Comparison of ENCODE assay signal across 1 cellular context in the genomic region with DNA sequence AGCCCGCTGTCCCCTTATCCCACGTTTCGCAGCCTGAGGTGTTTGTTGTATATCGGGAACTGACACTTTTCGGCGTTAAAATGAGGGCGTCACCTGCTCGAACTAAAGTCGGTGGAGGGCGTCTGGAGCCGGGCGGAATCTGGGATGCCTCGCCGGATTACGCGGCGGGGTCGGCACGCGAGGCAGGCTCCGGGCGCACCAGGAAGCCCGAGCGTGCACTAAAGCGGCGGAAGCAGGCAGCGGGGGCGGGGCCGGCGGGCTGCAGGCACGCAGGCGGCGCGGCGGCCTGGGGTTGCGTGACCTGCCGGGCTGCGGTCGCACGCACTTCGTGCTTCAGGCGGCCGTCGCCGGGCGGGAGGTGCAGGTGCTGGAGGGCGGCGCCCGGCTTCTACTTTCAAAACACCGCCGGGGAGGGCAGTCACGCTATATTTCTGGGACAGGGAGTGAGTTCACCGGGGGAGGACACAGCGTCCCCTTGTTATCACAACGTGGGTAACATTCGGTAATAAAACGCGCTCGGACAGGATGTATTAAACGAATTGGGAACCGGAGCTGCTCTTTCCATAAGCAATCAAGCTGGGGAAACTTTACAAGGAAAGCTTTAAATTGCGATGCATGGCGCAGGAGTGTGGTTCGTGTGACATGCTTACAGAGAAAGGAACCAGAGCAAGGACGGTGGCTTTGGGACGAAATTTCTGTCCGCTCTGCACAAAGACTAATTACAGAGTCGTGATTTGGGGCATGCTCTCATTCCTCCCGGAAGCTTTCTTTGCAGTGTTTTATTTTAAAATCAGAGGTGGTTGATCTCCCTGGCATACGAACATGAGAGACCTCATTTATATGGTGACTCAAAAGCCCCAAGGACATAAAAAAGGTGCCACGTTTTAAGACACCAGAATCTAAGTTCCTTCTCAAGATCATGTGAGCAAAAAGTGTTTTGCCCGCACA.
TF ChIP-seq lines count a peak whose summit lies in the region.

No MANE protein-coding gene starts in this region.

TF ChIP-seq in HEK293, 187 proteins besides CTCF, POLR2A, EP300 and RAD21 (continued from another document and continues in another):
- TF ChIP-seq, protein P1, sequence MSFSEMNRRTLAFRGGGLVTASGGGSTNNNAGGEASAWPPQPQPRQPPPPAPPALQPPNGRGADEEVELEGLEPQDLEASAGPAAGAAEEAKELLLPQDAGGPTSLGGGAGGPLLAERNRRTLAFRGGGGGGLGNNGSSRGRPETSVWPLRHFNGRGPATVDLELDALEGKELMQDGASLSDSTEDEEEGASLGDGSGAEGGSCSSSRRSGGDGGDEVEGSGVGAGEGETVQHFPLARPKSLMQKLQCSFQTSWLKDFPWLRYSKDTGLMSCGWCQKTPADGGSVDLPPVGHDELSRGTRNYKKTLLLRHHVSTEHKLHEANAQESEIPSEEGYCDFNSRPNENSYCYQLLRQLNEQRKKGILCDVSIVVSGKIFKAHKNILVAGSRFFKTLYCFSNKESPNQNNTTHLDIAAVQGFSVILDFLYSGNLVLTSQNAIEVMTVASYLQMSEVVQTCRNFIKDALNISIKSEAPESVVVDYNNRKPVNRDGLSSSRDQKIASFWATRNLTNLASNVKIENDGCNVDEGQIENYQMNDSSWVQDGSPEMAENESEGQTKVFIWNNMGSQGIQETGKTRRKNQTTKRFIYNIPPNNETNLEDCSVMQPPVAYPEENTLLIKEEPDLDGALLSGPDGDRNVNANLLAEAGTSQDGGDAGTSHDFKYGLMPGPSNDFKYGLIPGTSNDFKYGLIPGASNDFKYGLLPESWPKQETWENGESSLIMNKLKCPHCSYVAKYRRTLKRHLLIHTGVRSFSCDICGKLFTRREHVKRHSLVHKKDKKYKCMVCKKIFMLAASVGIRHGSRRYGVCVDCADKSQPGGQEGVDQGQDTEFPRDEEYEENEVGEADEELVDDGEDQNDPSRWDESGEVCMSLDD (tag by site-specific recombination; IDR thresholded peaks at IDR 0.05): 0 out of 2 replicates have a peak, but pooled peaks have one; percentile 24
- peak; percentile 91 for TF ChIP-seq ZEB2 (tag by site-specific recombination; IDR thresholded peaks at IDR 0.05)
- no peak for TF ChIP-seq EGR2 (tag by site-specific recombination; IDR thresholded peaks at IDR 0.05; ENCODE audit: low read depth)
- no peak for TF ChIP-seq RBAK (tag by site-specific recombination; IDR thresholded peaks at IDR 0.05)
- TF ChIP-seq ZNF2 (tag by site-specific recombination; IDR thresholded peaks at IDR 0.05): no peak
- no peak for TF ChIP-seq ZNF571 (tag by site-specific recombination; IDR thresholded peaks at IDR 0.05)
- TF ChIP-seq ZNF221 (tag by site-specific recombination; IDR thresholded peaks at IDR 0.05; ENCODE audit: borderline replicate concordance): no peak
- no peak for TF ChIP-seq SALL2 (tag by site-specific recombination; IDR thresholded peaks at IDR 0.05; ENCODE audit: borderline replicate concordance)
- TF ChIP-seq, protein P2, sequence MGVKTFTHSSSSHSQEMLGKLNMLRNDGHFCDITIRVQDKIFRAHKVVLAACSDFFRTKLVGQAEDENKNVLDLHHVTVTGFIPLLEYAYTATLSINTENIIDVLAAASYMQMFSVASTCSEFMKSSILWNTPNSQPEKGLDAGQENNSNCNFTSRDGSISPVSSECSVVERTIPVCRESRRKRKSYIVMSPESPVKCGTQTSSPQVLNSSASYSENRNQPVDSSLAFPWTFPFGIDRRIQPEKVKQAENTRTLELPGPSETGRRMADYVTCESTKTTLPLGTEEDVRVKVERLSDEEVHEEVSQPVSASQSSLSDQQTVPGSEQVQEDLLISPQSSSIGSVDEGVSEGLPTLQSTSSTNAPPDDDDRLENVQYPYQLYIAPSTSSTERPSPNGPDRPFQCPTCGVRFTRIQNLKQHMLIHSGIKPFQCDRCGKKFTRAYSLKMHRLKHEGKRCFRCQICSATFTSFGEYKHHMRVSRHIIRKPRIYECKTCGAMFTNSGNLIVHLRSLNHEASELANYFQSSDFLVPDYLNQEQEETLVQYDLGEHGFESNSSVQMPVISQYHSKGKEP (tag by site-specific recombination; IDR thresholded peaks at IDR 0.05): peak; percentile 88
- no peak for TF ChIP-seq ZNF76 (tag by site-specific recombination; IDR thresholded peaks at IDR 0.05; ENCODE audit: borderline replicate concordance, low read depth)
- TF ChIP-seq ZNF24 (tag by site-specific recombination; IDR thresholded peaks at IDR 0.05): 0 out of 2 replicates have a peak, but pooled peaks have one; percentile 20
- TF ChIP-seq ZNF777 (tag by site-specific recombination; IDR thresholded peaks at IDR 0.05; ENCODE audit: borderline replicate concordance): peak; percentile 69; the same call in 1 of the 2 replicates
- TF ChIP-seq, protein P3, sequence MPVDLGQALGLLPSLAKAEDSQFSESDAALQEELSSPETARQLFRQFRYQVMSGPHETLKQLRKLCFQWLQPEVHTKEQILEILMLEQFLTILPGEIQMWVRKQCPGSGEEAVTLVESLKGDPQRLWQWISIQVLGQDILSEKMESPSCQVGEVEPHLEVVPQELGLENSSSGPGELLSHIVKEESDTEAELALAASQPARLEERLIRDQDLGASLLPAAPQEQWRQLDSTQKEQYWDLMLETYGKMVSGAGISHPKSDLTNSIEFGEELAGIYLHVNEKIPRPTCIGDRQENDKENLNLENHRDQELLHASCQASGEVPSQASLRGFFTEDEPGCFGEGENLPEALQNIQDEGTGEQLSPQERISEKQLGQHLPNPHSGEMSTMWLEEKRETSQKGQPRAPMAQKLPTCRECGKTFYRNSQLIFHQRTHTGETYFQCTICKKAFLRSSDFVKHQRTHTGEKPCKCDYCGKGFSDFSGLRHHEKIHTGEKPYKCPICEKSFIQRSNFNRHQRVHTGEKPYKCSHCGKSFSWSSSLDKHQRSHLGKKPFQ (tag by site-specific recombination; IDR thresholded peaks at IDR 0.05): no peak
- no peak for TF ChIP-seq ZNF830 (tag by site-specific recombination; IDR thresholded peaks at IDR 0.05; ENCODE audit: low read depth)
- TF ChIP-seq, protein P4, sequence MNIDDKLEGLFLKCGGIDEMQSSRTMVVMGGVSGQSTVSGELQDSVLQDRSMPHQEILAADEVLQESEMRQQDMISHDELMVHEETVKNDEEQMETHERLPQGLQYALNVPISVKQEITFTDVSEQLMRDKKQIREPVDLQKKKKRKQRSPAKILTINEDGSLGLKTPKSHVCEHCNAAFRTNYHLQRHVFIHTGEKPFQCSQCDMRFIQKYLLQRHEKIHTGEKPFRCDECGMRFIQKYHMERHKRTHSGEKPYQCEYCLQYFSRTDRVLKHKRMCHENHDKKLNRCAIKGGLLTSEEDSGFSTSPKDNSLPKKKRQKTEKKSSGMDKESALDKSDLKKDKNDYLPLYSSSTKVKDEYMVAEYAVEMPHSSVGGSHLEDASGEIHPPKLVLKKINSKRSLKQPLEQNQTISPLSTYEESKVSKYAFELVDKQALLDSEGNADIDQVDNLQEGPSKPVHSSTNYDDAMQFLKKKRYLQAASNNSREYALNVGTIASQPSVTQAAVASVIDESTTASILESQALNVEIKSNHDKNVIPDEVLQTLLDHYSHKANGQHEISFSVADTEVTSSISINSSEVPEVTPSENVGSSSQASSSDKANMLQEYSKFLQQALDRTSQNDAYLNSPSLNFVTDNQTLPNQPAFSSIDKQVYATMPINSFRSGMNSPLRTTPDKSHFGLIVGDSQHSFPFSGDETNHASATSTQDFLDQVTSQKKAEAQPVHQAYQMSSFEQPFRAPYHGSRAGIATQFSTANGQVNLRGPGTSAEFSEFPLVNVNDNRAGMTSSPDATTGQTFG (tag by site-specific recombination; IDR thresholded peaks at IDR 0.05; ENCODE audit: borderline replicate concordance): no peak
- peak; percentile 78 for TF ChIP-seq KLF10 (tag by site-specific recombination; IDR thresholded peaks at IDR 0.05)
- TF ChIP-seq, protein P5, sequence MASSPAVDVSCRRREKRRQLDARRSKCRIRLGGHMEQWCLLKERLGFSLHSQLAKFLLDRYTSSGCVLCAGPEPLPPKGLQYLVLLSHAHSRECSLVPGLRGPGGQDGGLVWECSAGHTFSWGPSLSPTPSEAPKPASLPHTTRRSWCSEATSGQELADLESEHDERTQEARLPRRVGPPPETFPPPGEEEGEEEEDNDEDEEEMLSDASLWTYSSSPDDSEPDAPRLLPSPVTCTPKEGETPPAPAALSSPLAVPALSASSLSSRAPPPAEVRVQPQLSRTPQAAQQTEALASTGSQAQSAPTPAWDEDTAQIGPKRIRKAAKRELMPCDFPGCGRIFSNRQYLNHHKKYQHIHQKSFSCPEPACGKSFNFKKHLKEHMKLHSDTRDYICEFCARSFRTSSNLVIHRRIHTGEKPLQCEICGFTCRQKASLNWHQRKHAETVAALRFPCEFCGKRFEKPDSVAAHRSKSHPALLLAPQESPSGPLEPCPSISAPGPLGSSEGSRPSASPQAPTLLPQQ (tag by site-specific recombination; IDR thresholded peaks at IDR 0.05): peak; percentile 67
- no peak for TF ChIP-seq ZNF530 (tag by site-specific recombination; IDR thresholded peaks at IDR 0.05; ENCODE audit: low read depth)
- TF ChIP-seq ZNF701 (tag by site-specific recombination; IDR thresholded peaks at IDR 0.05): no peak
- no peak for TF ChIP-seq SETDB1 (IDR thresholded peaks at IDR 0.05; ENCODE audit: insufficient read length, low read length)
- peak; percentile 96 for TF ChIP-seq ZSCAN30 (tag by site-specific recombination; IDR thresholded peaks at IDR 0.05)
- TF ChIP-seq KLF7 (tag by site-specific recombination; IDR thresholded peaks at IDR 0.05; ENCODE audit: borderline replicate concordance): peak; percentile 65; the same call in 1 of the 2 replicates
- TF ChIP-seq ZBTB8A (tag by site-specific recombination; IDR thresholded peaks at IDR 0.05): peak; percentile 99
- TF ChIP-seq KLF1 (tag by site-specific recombination; IDR thresholded peaks at IDR 0.05): peak; percentile 91
- no peak for TF ChIP-seq ZNF548 (tag by site-specific recombination; IDR thresholded peaks at IDR 0.05)
- peak; percentile 67 for TF ChIP-seq ZBTB17 (tag by site-specific recombination; IDR thresholded peaks at IDR 0.05)
- TF ChIP-seq, protein P6, sequence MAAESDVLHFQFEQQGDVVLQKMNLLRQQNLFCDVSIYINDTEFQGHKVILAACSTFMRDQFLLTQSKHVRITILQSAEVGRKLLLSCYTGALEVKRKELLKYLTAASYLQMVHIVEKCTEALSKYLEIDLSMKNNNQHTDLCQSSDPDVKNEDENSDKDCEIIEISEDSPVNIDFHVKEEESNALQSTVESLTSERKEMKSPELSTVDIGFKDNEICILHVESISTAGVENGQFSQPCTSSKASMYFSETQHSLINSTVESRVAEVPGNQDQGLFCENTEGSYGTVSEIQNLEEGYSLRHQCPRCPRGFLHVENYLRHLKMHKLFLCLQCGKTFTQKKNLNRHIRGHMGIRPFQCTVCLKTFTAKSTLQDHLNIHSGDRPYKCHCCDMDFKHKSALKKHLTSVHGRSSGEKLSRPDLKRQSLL (tag by site-specific recombination; IDR thresholded peaks at IDR 0.05): peak; percentile 41; the same call in 1 of the 2 replicates
- peak; percentile 87 for TF ChIP-seq ZNF335 (tag by site-specific recombination; conservative IDR thresholded peaks at IDR 0.05)
- TF ChIP-seq ZNF324 (tag by site-specific recombination; IDR thresholded peaks at IDR 0.05): no peak
- TF ChIP-seq MZF1 (tag by site-specific recombination; IDR thresholded peaks at IDR 0.05; ENCODE audit: borderline replicate concordance): peak; percentile 75; the same call in 1 of the 2 replicates
- no peak for TF ChIP-seq GLI2 (tag by site-specific recombination; IDR thresholded peaks at IDR 0.05; ENCODE audit: borderline replicate concordance, low read depth)
- TF ChIP-seq, protein P7, sequence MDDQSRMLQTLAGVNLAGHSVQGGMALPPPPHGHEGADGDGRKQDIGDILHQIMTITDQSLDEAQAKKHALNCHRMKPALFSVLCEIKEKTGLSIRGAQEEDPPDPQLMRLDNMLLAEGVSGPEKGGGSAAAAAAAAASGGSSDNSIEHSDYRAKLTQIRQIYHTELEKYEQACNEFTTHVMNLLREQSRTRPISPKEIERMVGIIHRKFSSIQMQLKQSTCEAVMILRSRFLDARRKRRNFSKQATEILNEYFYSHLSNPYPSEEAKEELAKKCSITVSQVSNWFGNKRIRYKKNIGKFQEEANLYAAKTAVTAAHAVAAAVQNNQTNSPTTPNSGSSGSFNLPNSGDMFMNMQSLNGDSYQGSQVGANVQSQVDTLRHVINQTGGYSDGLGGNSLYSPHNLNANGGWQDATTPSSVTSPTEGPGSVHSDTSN (CRISPR knock-in tag; IDR thresholded peaks at IDR 0.05): peak; percentile 40; the same call in 1 of the 2 replicates
- TF ChIP-seq ZNF10 (tag by site-specific recombination; IDR thresholded peaks at IDR 0.05): peak; percentile 56; the same call in 1 of the 2 replicates
- no peak for TF ChIP-seq ZNF423 (tag by site-specific recombination; IDR thresholded peaks at IDR 0.05)
- TF ChIP-seq SP3 (tag by site-specific recombination; IDR thresholded peaks at IDR 0.05): peak; percentile 50; the same call in 1 of the 2 replicates
- TF ChIP-seq ZNF843 (tag by site-specific recombination; IDR thresholded peaks at IDR 0.05): peak; percentile 91
- peak; percentile 61 for TF ChIP-seq KLF9 (tag by site-specific recombination; IDR thresholded peaks at IDR 0.05; ENCODE audit: low read depth)
- TF ChIP-seq ZNF660 (tag by site-specific recombination; IDR thresholded peaks at IDR 0.05): peak; percentile 84; the same call in 1 of the 2 replicates
- TF ChIP-seq ZNF223 (tag by site-specific recombination; IDR thresholded peaks at IDR 0.05): 0 out of 2 replicates have a peak, but pooled peaks have one; percentile 11
- TF ChIP-seq, protein P8, sequence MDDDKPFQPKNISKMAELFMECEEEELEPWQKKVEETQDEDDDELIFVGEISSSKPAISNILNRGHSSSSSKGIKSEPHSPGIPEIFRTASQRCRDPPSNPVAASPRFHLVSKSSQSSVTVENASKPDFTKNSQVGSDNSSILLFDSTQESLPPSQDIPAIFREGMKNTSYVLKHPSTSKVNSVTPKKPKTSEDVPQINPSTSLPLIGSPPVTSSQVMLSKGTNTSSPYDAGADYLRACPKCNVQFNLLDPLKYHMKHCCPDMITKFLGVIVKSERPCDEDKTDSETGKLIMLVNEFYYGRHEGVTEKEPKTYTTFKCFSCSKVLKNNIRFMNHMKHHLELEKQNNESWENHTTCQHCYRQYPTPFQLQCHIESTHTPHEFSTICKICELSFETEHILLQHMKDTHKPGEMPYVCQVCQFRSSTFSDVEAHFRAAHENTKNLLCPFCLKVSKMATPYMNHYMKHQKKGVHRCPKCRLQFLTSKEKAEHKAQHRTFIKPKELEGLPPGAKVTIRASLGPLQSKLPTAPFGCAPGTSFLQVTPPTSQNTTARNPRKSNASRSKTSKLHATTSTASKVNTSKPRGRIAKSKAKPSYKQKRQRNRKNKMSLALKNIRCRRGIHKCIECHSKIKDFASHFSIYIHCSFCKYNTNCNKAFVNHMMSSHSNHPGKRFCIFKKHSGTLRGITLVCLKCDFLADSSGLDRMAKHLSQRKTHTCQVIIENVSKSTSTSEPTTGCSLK (tag by site-specific recombination; IDR thresholded peaks at IDR 0.05): no peak
- TF ChIP-seq ZNF274 (IDR thresholded peaks at IDR 0.05; ENCODE audit: low read length): no peak
- TF ChIP-seq ZNF274 (tag by site-specific recombination; IDR thresholded peaks at IDR 0.05; ENCODE audit: borderline replicate concordance): no peak
- TF ChIP-seq ZNF211 (tag by site-specific recombination; IDR thresholded peaks at IDR 0.05; ENCODE audit: low read depth): no peak
- no peak for TF ChIP-seq ZNF626 (tag by site-specific recombination; IDR thresholded peaks at IDR 0.05)
- TF ChIP-seq ZNF510 (tag by site-specific recombination; IDR thresholded peaks at IDR 0.05; ENCODE audit: insufficient replicate concordance): no peak
- TF ChIP-seq KLF16 (tag by site-specific recombination; IDR thresholded peaks at IDR 0.05): 0 out of 2 replicates have a peak, but pooled peaks have one; percentile 30
